22 cellular contexts compared by ENCODE assay signal in the genomic region with DNA sequence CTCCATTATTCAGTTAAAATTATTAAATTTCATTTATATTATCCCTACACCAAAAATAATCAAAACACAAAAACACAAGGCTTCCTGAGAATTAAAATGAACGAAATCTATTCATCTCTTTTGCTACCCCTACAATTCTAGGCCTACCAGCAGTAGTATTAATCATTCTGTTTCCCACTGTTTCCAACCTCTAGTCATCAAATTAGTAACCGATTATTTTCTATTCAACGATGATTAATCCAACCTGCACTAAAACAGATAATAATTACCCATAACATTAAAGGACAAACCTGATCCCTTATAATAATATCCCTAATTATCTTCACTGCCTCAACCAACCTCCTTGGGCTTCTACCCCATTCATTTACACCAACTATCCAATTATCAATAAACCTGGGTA.
"Had no signal": no experiment of that assay in that cellular context is flagged by ENCODE, and none has a peak within 500 bp of the region (broad histone marks: within the 10 kb centered on the region; RNA-seq: fewer than 3 reads in every experiment).

No MANE protein-coding gene starts in this region.

- DNase-seq: colonic mucosa; cortex of kidney; dermis blood vessel endothelial cell; dorsolateral prefrontal cortex; effector CD4-positive, alpha-beta T cell; effector CD8-positive, alpha-beta T cell; effector memory CD4-positive, alpha-beta T cell; effector memory CD8-positive, alpha-beta T cell; endodermal cell; erythroblast; esophagus squamous epithelium; foreskin fibroblast; foreskin keratinocyte; foreskin melanocyte; gastrocnemius medialis; glutamatergic neuron; head of caudate nucleus; heart left ventricle had no signal

- FAIRE-seq: colon, endometrium, endothelial cell of umbilical vein, frontal cortex had no signal
